ENCODE assay signal across 8 cellular contexts in the genomic region with DNA sequence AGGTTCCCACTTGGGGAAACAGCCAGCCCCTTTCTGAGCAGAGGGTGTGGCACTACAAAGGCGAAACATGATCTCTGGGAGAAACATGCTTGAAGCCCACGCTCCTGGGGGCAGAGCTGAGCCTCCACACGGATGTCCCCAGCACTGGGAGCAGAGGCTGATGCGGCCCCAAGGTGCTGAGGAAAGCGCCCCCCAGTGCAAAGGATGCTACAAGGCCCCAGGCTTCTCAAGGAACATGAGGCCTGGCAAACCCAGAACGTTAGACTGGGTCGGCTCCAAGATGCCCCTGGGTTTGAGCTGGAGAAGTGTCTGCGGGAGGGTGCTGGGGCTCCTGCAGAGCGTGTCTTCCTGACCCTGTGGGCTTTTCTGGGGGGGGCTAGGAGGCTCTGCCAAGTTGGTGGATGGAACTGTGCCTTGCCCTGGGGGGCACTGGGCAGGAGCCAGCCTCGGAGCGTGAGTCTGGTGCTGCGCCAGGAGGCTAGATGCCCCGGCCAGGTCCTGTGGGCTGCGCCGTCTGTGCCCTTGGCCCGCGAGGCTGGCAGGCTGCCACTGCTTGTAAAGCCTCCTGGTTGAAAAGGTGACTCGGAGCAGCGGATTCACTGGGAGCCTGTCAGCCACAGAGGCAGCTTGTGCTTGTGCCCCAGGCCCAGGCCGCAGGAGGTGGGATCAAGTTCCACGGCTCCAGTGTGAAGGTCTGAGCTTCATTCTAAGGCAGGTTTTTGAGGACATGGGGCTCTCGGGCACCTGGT. TPM values are rescaled to one million over a fixed set of nuclear protein-coding genes. Genes with fewer than 3 reads are reported as not detected.
DNase-seq lines count a peak whose midpoint lies in the region; ATAC-seq and TF ChIP-seq lines count a peak whose summit lies in the region.

No MANE protein-coding gene starts in this region.

- H3K4me1 Mint-ChIP-seq in activated CD4-positive, alpha-beta T cell treated with anti-CD3 and anti-CD28 coated beads, Interleukin-2, amount 10 ng/mL, durations not matched to agents 24 days and 14 days = peaks cover 41% of the 10 kb centered on the region

- no peak overlapping the region for H3K4me3 ChIP-seq in choroid plexus epithelial cell (ENCODE audit: low read depth, low read length)

- peaks cover 7% of the 10 kb centered on the region for H3K36me3 Mint-ChIP-seq in activated CD4-positive, alpha-beta T cell treated with anti-CD3 and anti-CD28 coated beads, Interleukin-2, amount 10 ng/mL, durations not matched to agents 24 days and 14 days (ENCODE audit: low read depth)

- peak; percentile 17 for TF ChIP-seq CTCF in choroid plexus epithelial cell (conservative IDR thresholded peaks at IDR 0.05; ENCODE audit: low read depth, low read length)

- H3K4me3 Mint-ChIP-seq in activated CD4-positive, alpha-beta T cell treated with anti-CD3 and anti-CD28 coated beads, Interleukin-2, amount 10 ng/mL, durations not matched to agents 24 days and 14 days = peak overlapping the region; percentile 76

- no peaks in the 10 kb centered on the region for H3K27me3 Mint-ChIP-seq in activated CD4-positive, alpha-beta T cell treated with anti-CD3 and anti-CD28 coated beads, Interleukin-2, amount 10 ng/mL, durations not matched to agents 24 days and 14 days

- intact Hi-C loops in activated CD4-positive, alpha-beta T cell treated with anti-CD3 and anti-CD28 coated beads, Interleukin-2, amount 10 ng/mL, durations not matched to agents 24 days and 14 days (cut with micrococcal nuclease) = loop anchor here (2.0 kb wide), 1 partner anchor 19 kb away; no protein-coding TSS in a partner anchor

- H3K27ac Mint-ChIP-seq in activated CD4-positive, alpha-beta T cell treated with anti-CD3 and anti-CD28 coated beads, Interleukin-2, amount 10 ng/mL, durations not matched to agents 24 days and 14 days = peak overlapping the region; percentile 76

- H3K9me3 Mint-ChIP-seq in activated CD4-positive, alpha-beta T cell treated with anti-CD3 and anti-CD28 coated beads, Interleukin-2, amount 10 ng/mL, durations not matched to agents 24 days and 14 days = no peaks in the 10 kb centered on the region

- no peak for DNase-seq in activated CD4-positive, alpha-beta T cell treated with anti-CD3 and anti-CD28 coated beads, Interleukin-2, amount 10 ng/mL, durations not matched to agents 24 days and 14 days
- no peak for DNase-seq in activated CD4-positive, alpha-beta T cell treated with anti-CD3 and anti-CD28 coated beads, Interleukin-2, amount 50 U/mL, for 4 hours
- peak; percentile 49 for DNase-seq in NCI-H774 (lab: John Stamatoyannopoulos, UW)
- peak; percentile 35 for DNase-seq in choroid plexus epithelial cell (ENCODE audit: low read depth)
- DNase-seq in mucosa of gallbladder (ENCODE audit: low spot score) = peak; percentile 71
- no peak for DNase-seq in stimulated activated CD4-positive, alpha-beta T cell treated with anti-CD3 and anti-CD28 coated beads, Interleukin-4, amount 100 ng/mL, for 1 hour

- ATAC-seq in HG03432 (IDR thresholded peaks at IDR 0.05; ENCODE audit: unreplicated experiment) (no peak), HG03469 (IDR thresholded peaks at IDR 0.05; ENCODE audit: unreplicated experiment) (no peak)

RNA-seq across cellular contexts. Expression of a gene that starts 8.1 kb away (rescaled TPM):
- 22.2 and 24.3 TPM in 2 replicates for total RNA-seq in activated CD4-positive, alpha-beta T cell treated with anti-CD3 and anti-CD28 coated beads, Interleukin-2, amount 10 ng/mL, durations not matched to agents 24 days and 14 days
- 26.8 TPM for total RNA-seq in mucosa of gallbladder

Comparison
In these comparisons a context has a peak if more than half of its experiments do, and no peak if none do; other contexts are left out.
1. DNase-seq: peak in NCI-H774 (single experiment), choroid plexus epithelial cell (single experiment) and mucosa of gallbladder (single experiment); none in activated CD4-positive, alpha-beta T cell treated with anti-CD3 and anti-CD28 coated beads, Interleukin-2, amount 10 ng/mL, durations not matched to agents 24 days and 14 days (single experiment), activated CD4-positive, alpha-beta T cell treated with anti-CD3 and anti-CD28 coated beads, Interleukin-2, amount 50 U/mL, for 4 hours (0 of 2) and stimulated activated CD4-positive, alpha-beta T cell treated with anti-CD3 and anti-CD28 coated beads, Interleukin-4, amount 100 ng/mL, for 1 hour (single experiment).